In the genomic region with DNA sequence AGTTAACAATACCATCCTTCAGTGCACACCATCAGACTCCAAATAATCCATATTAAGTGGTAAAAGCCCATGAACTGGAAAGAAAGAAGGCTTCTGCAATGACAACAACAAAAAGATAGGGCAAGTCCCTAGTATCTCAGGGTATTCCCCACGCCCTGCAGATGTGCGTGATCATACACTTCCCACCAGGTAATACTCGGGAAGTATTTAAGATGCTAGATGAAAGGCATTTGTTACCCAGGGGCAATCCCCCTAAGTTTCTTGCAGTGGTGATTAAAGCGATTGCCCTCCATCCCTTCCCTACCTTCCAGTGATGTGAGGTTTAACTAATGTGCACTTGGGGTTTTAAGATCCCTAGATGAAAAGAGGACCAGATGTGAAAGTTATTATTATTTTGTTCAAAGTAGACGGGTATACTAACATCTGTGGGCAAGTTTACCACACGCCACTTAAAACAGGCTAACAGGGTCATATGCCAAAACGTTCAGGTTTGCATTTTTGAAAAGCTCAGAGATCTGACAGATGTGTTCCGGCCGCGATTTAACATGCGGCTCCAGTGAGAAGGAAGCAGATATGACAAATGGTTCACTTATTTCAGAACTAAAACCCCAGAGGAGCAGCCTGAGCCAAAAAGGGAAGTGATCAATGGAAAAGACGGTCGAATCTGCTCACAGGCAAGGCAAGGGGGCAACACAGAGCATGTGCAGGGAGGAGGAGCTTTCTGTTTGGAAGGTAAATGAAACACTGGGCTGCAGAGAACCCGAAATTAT, we compare ENCODE assay signal across 7 cellular contexts. TPM values are rescaled to one million over a fixed set of nuclear protein-coding genes. Genes with fewer than 3 reads are reported as not detected.
DNase-seq lines count a peak whose midpoint lies in the region; ATAC-seq, FAIRE-seq and TF ChIP-seq lines count a peak whose summit lies in the region.

No MANE protein-coding gene starts in this region.

- H3K4me1 ChIP-seq in keratinocyte (ENCODE audit: control insufficient read depth, extremely low read depth, insufficient read depth, low read length) (peaks cover 4% of the 10 kb centered on the region), endodermal cell (ENCODE audit: control insufficient read depth, insufficient read depth, low read length) (no peaks in the 10 kb centered on the region)

- peaks cover 0 to 1% of the 10 kb centered on the region in 2 experiments for H3K36me3 ChIP-seq in keratinocyte (ENCODE audit: control insufficient read depth in 2 of 2, extremely low read depth in 1 of 2, insufficient read depth in 2 of 2, low read length in 2 of 2)
- peaks cover 5% of the 10 kb centered on the region for H3K36me3 ChIP-seq in endodermal cell (ENCODE audit: control insufficient read depth, insufficient read depth, low read length)

- H3K27me3 ChIP-seq in keratinocyte (ENCODE audit: control insufficient read depth, extremely low read depth, insufficient read depth, low read length) (no peaks in the 10 kb centered on the region), endodermal cell (ENCODE audit: control insufficient read depth, insufficient read depth, low read length, poor library complexity, severe bottlenecking) (no peaks in the 10 kb centered on the region)

- no peak overlapping the region for H3K27ac Mint-ChIP-seq in endodermal cell

- H3K36me3 Mint-ChIP-seq in endodermal cell (ENCODE audit: low read depth): peaks cover 22% of the 10 kb centered on the region

- WGBS in endodermal cell (ENCODE audit: insufficient coverage in 1 of 2, insufficient read length in 1 of 2), 2 experiments: 93 to 95% methylated on average over 7 to 13 of the region's 14 CpGs

- H4K20me1 ChIP-seq in keratinocyte (ENCODE audit: control insufficient read depth, extremely low read depth, insufficient read depth, low read length): no peaks in the 10 kb centered on the region

- peak; percentile 34 to 40 for DNase-seq in activated CD4-positive, alpha-beta T cell treated with anti-CD3 and anti-CD28 coated beads for 24 hours (ENCODE audit: low read depth in 2 of 2)
- DNase-seq in keratinocyte (ENCODE audit: low read depth, low spot score): no peak
- DNase-seq in hypothalamus (lab: John Stamatoyannopoulos, UW): no peak
- no peak for DNase-seq in endodermal cell
- no peak for DNase-seq in DMS153 treated with DMSO at 0.1 percent for 48 hours (lab: John Stamatoyannopoulos, UW; ENCODE audit: unreplicated experiment)

- FAIRE-seq in keratinocyte (lab: Jason Lieb, UNC): peak; percentile 9

- H3K79me2 ChIP-seq in keratinocyte (ENCODE audit: control insufficient read depth, insufficient read depth, low read length): no peaks in the 10 kb centered on the region

- H3K9me1 ChIP-seq in keratinocyte (ENCODE audit: control insufficient read depth, extremely low read depth, insufficient read depth, low read length): no peaks in the 10 kb centered on the region

- H2AFZ ChIP-seq in keratinocyte (ENCODE audit: control insufficient read depth, low read length): peak overlapping the region; percentile 19

- TF ChIP-seq CTCF in keratinocyte (optimal IDR thresholded peaks at IDR 0.05 in 1 of 3, IDR thresholded peaks at IDR 0.05 in 1 of 3, conservative IDR thresholded peaks at IDR 0.05 in 1 of 3; ENCODE audit: extremely low read depth in 1 of 3, insufficient read depth in 2 of 3, low read length in 3 of 3) (no peak), endodermal cell (conservative IDR thresholded peaks at IDR 0.05) (no peak)

- H3K9me3 ChIP-seq in keratinocyte (ENCODE audit: control insufficient read depth, low read depth, low read length): no peaks in the 10 kb centered on the region
- H3K9me3 ChIP-seq in endodermal cell (ENCODE audit: control insufficient read depth, low read length): peaks cover 15% of the 10 kb centered on the region

- ATAC-seq in GM19351 (IDR thresholded peaks at IDR 0.05; ENCODE audit: unreplicated experiment) (peak; percentile 97), HG03159 (IDR thresholded peaks at IDR 0.05; ENCODE audit: unreplicated experiment) (peak; percentile 97)

- no peaks in the 10 kb centered on the region for H3K4me1 Mint-ChIP-seq in endodermal cell

- peak overlapping the region; percentile 27 for H3K4me2 ChIP-seq in keratinocyte (ENCODE audit: control insufficient read depth, extremely low read depth, insufficient read depth, low read depth, low read length)

- H3K4me3 ChIP-seq in keratinocyte (ENCODE audit: control insufficient read depth in 2 of 3, extremely low read depth in 1 of 3, insufficient read depth in 2 of 3, low read depth in 1 of 3, low read length in 3 of 3): no peak overlapping the region
- no peak overlapping the region for H3K4me3 ChIP-seq in endodermal cell (ENCODE audit: low read length)

- H3K27ac ChIP-seq in keratinocyte (ENCODE audit: control insufficient read depth, insufficient read depth, low read length) (no peak overlapping the region), endodermal cell (ENCODE audit: low read depth, low read length) (no peak overlapping the region)

- dilution Hi-C loops in keratinocyte (cut with MboI; ENCODE audit: extremely low pct_ligation_motif_present, low sequenced_read_pairs): no loop called here

- H3K9ac ChIP-seq in keratinocyte (ENCODE audit: control insufficient read depth, extremely low read depth, insufficient read depth, low read length): no peak overlapping the region
- H3K9ac ChIP-seq in endodermal cell (ENCODE audit: extremely low read depth, low read length, poor library complexity, severe bottlenecking): no peak overlapping the region

- no peak overlapping the region for H3K4me3 Mint-ChIP-seq in endodermal cell

- peaks cover 15% of the 10 kb centered on the region for H3K9me3 Mint-ChIP-seq in endodermal cell

- no peaks in the 10 kb centered on the region for H3K27me3 Mint-ChIP-seq in endodermal cell (ENCODE audit: insufficient read depth)

RNA-seq across cellular contexts. Expression of gene TIAM1, which starts 17.4 kb away (rescaled TPM):
- 8.3 to 10.7 TPM (median 9.4 TPM) in 3 replicates for polyA plus RNA-seq in keratinocyte
- 21.2 TPM for polyA plus RNA-seq in keratinocyte (2011; ENCODE audit: low read depth)
- polyA plus RNA-seq in keratinocyte (2011; cell fraction: cytosol; rRNA removed): 7.6 and 7.7 TPM in 2 replicates
- 16.5 and 18.7 TPM in 2 replicates for polyA plus RNA-seq in keratinocyte (2011; cell fraction: nucleus; rRNA removed)
- 10.2 and 28.6 TPM in 2 replicates for polyA plus RNA-seq in keratinocyte (2012; ENCODE audit: low replicate concordance)
- 36.9 to 62.9 TPM (median 48.1 TPM) in 3 replicates for polyA minus RNA-seq in keratinocyte
- 24.0 TPM for polyA minus RNA-seq in keratinocyte (2011; cell fraction: cytosol; rRNA and poly(A)+ RNA removed)
- polyA minus RNA-seq in keratinocyte (2011; cell fraction: nucleus; rRNA and poly(A)+ RNA removed): 30.3 and 50.9 TPM in 2 replicates
- 10 to 100 TPM; 29.4 to 33.3 TPM for total RNA-seq in endodermal cell
- polyA plus RNA-seq in endodermal cell (2013, experiment 1 of 2): 23.9 TPM
- 24.3 TPM for polyA plus RNA-seq in endodermal cell (2013, experiment 2 of 2)

Comparison
In these comparisons a context has a peak if more than half of its experiments do, and no peak if none do; other contexts are left out.
1. DNase-seq: peak in activated CD4-positive, alpha-beta T cell treated with anti-CD3 and anti-CD28 coated beads for 24 hours (2 of 2); none in keratinocyte (single experiment), hypothalamus (0 of 51), endodermal cell (single experiment) and DMS153 treated with DMSO at 0.1 percent for 48 hours (single experiment).